ENCODE assay signal across 8 cellular contexts in the genomic region with DNA sequence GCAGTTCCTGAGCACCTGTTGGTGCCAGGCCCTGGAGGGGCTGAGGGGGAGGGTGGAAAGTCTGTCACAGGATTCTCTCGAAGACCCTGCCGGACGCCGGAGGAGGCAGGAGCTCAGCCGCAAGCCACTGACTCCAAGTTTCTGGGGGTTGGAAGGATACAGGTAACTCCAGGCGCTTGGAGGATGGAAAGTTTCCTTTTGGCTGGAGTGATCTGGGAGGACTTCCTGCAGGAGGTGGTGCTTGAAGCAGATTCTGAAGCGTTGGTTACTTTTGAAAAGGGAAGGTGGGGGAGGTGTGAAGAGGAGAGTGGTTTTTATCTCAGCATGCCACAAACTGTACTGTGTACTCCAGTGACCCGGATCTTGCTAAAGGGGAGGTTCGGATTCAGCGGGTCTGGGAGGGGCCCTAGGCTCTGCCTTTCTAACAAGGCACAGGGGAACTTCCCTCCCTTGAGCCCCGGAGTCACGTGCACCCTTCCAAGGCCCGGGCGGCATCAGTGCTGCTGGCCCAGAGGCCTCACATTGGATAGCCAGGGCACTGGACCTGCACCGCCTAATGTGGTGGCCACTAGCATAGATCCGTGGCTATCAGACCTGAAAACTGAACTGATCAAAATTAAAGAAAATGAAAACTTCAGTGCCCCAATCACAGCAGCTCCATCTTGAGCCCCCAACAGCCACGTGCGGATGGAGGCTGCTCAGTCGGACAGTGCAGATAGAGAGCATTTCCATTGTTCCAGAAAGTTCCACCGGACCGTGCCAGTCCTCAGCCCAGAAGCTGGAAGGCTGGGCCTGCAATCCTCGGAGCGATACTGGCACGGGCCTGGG. TPM values are rescaled to one million over a fixed set of nuclear protein-coding genes. Genes with fewer than 3 reads are reported as not detected.
A peak's percentile ranks its signal among the peaks of the same experiment; 100 is the strongest.
DNase-seq lines count a peak whose midpoint lies in the region; ATAC-seq and TF ChIP-seq lines count a peak whose summit lies in the region.

No MANE protein-coding gene starts in this region.

- H3K4me1 Mint-ChIP-seq in activated naive CD8-positive, alpha-beta T cell treated with anti-CD3 and anti-CD28 coated beads, Interleukin-2, amount 50 U/mL, for 24 hours, result peaks cover 81% of the 10 kb centered on the region

- H3K9ac ChIP-seq in BLaER1 (peak overlapping the region; percentile 80), KMS-11 (no peak overlapping the region)

- no peaks in the 10 kb centered on the region for H3K27me3 Mint-ChIP-seq in activated naive CD8-positive, alpha-beta T cell treated with anti-CD3 and anti-CD28 coated beads, Interleukin-2, amount 50 U/mL, for 24 hours

- H3K36me3 Mint-ChIP-seq in activated naive CD8-positive, alpha-beta T cell treated with anti-CD3 and anti-CD28 coated beads, Interleukin-2, amount 50 U/mL, for 24 hours (ENCODE audit: low read depth), result peaks cover 2% of the 10 kb centered on the region

- H3K9me3 Mint-ChIP-seq in activated naive CD8-positive, alpha-beta T cell treated with anti-CD3 and anti-CD28 coated beads, Interleukin-2, amount 50 U/mL, for 24 hours, result no peaks in the 10 kb centered on the region

- H3K4me1 ChIP-seq in BLaER1, result peaks cover 99% of the 10 kb centered on the region
- H3K4me1 ChIP-seq in KMS-11 (ENCODE audit: low read depth, poor library complexity, severe bottlenecking), result peaks cover 36% of the 10 kb centered on the region
- H3K4me1 ChIP-seq in sigmoid colon, result peaks cover 0 to 72% (median 57%) of the 10 kb centered on the region in 4 donors
- peaks cover 46 to 61% (median 58%) of the 10 kb centered on the region in 4 donors for H3K4me1 ChIP-seq in esophagus muscularis mucosa

- H3K4me3 Mint-ChIP-seq in activated naive CD8-positive, alpha-beta T cell treated with anti-CD3 and anti-CD28 coated beads, Interleukin-2, amount 50 U/mL, for 24 hours, result peak overlapping the region; percentile 59

- H3K4me2 ChIP-seq in BLaER1 (peak overlapping the region; percentile 95), KMS-11 (peak overlapping the region; percentile 87)

- TF ChIP-seq EP300 in sigmoid colon (IDR thresholded peaks at IDR 0.05) (no peak), esophagus muscularis mucosa (IDR thresholded peaks at IDR 0.05) (no peak)

- intact Hi-C loops in sigmoid colon (cut with DNase I), result no loop called here
- intact Hi-C loops in esophagus muscularis mucosa (cut with DNase I), result no loop called here

- ATAC-seq in GM19452 (IDR thresholded peaks at IDR 0.05; ENCODE audit: unreplicated experiment), result peak; percentile 45
- peak; percentile 65 for ATAC-seq in activated naive CD8-positive, alpha-beta T cell treated with anti-CD3 and anti-CD28 coated beads, Interleukin-2, amount 50 U/mL, for 24 hours

- WGBS in sigmoid colon, 2 donors, result 57 to 83% methylated on average over 24 of the region's 24 CpGs
- 81% methylated on average over 15 of the region's 24 CpGs for WGBS in esophagus muscularis mucosa

- H3K4me3 ChIP-seq in BLaER1 (peak overlapping the region; percentile 44), KMS-11 (IDR thresholded peaks at IDR 0.05; ENCODE audit: insufficient read depth, low read depth, low read length) (no peak overlapping the region), sigmoid colon (no peak overlapping the region), esophagus muscularis mucosa (no peak overlapping the region)

- H4K20me1 ChIP-seq in BLaER1, result peaks cover 31% of the 10 kb centered on the region
- no peaks in the 10 kb centered on the region for H4K20me1 ChIP-seq in KMS-11 (ENCODE audit: insufficient read depth)

- H2AFZ ChIP-seq in KMS-11 (ENCODE audit: low read depth), result peak overlapping the region; percentile 38; the same call in 1 of the 2 replicates

- H3K79me2 ChIP-seq in KMS-11 (ENCODE audit: insufficient read depth, low read depth), result no peaks in the 10 kb centered on the region

- peak overlapping the region; percentile 97 for H3K27ac ChIP-seq in BLaER1
- H3K27ac ChIP-seq in KMS-11, result peak overlapping the region; percentile 57; the same call in 1 of the 2 replicates
- H3K27ac ChIP-seq in sigmoid colon, result peak overlapping the region; percentile 12 to 60 (median 49)
- H3K27ac ChIP-seq in esophagus muscularis mucosa (replicated peaks in 1 of 4), result peak overlapping the region in 2 of 4 donors; percentile 15 to 44

- H3K36me3 ChIP-seq in BLaER1 (peaks cover 19% of the 10 kb centered on the region), KMS-11 (ENCODE audit: insufficient read depth) (no peaks in the 10 kb centered on the region), sigmoid colon (no peaks in the 10 kb centered on the region), esophagus muscularis mucosa (no peaks in the 10 kb centered on the region)

- H3K9me3 ChIP-seq in BLaER1 (peaks cover 25% of the 10 kb centered on the region), sigmoid colon (no peaks in the 10 kb centered on the region), esophagus muscularis mucosa (no peaks in the 10 kb centered on the region)

- peak; percentile 59 for DNase-seq in activated naive CD8-positive, alpha-beta T cell treated with anti-CD3 and anti-CD28 coated beads, Interleukin-2, amount 50 U/mL, for 24 hours
- DNase-seq in sigmoid colon (no peak), esophagus muscularis mucosa (ENCODE audit: extremely low spot score) (no peak), COLO668 (lab: John Stamatoyannopoulos, UW; ENCODE audit: unreplicated experiment) (no peak), iPS-NIHi7 (ENCODE audit: extremely low spot score) (no peak)

- H3K27me3 ChIP-seq in BLaER1 (no peaks in the 10 kb centered on the region), KMS-11 (ENCODE audit: insufficient read depth, low read depth) (peaks cover 54% of the 10 kb centered on the region), sigmoid colon (no peaks in the 10 kb centered on the region), esophagus muscularis mucosa (no peaks in the 10 kb centered on the region)

- TF ChIP-seq POLR2A in sigmoid colon (IDR thresholded peaks at IDR 0.05) (no peak), esophagus muscularis mucosa (IDR thresholded peaks at IDR 0.05; ENCODE audit: low read depth) (no peak)

- no peak for TF ChIP-seq CTCF in KMS-11 (conservative IDR thresholded peaks at IDR 0.05; ENCODE audit: low read depth, low read length)
- TF ChIP-seq CTCF in sigmoid colon (IDR thresholded peaks at IDR 0.05), result no peak
- TF ChIP-seq CTCF in esophagus muscularis mucosa (IDR thresholded peaks at IDR 0.05), result no peak

- H3K27ac Mint-ChIP-seq in activated naive CD8-positive, alpha-beta T cell treated with anti-CD3 and anti-CD28 coated beads, Interleukin-2, amount 50 U/mL, for 24 hours, result peak overlapping the region; percentile 82

RNA-seq across cellular contexts. Expression of a gene that starts 42.2 kb away (rescaled TPM):
- total RNA-seq in sigmoid colon (10 to 100 TPM; 30.8 to 76.7 (median 47.3) TPM), esophagus muscularis mucosa (10 to 100 TPM; 45.4 to 79.4 (median 49.5) TPM)
- polyA plus RNA-seq in sigmoid colon, result 10 to 100 TPM; 12.0 to 49.5 (median 19.4) TPM
